In the genomic region with DNA sequence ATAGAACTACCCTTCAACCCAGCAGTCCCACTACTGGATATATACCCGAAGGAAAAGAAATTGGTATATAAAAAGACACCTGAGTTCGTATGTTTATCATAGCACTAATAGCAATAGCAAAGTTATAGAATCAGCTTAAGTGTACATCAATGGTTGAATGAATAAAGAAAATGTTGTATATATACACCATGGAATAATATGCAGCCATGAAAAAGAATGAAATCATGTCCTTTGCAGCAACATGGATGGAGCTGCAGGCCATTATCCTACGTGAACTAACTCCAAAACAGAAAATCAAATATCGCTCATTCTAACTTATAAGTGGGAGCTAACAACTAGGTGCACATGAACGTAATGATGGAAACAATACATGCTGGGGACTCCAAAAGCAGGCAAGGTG, we compare ENCODE assay signal across 26 cellular contexts.
"Had no signal": no experiment of that assay in that cellular context is flagged by ENCODE, and none has a peak within 500 bp of the region (broad histone marks: within the 10 kb centered on the region; RNA-seq: fewer than 3 reads in every experiment).

No MANE protein-coding gene starts in this region.

- H3K4me3 ChIP-seq: esophagus squamous epithelium, gastrocnemius medialis, heart right ventricle, left lung, lower lobe of right lung, mucosa of descending colon had no signal

- DNase-seq: cortex of kidney; effector CD8-positive, alpha-beta T cell; effector memory CD8-positive, alpha-beta T cell; endodermal cell; erythroblast; esophagus squamous epithelium; foreskin fibroblast; foreskin melanocyte; gastrocnemius medialis; glutamatergic neuron; head of caudate nucleus; heart right ventricle; hippocampal formation; left cardiac atrium; left lung; left ventricle myocardium superior; lower lobe of right lung; mesenchymal stem cell; mucosa of descending colon; naive B cell; naive thymus-derived CD8-positive, alpha-beta T cell had no signal

- H3K27ac ChIP-seq: epithelial cell of prostate, esophagus squamous epithelium, gastrocnemius medialis, heart right ventricle, left lung, lower lobe of right lung had no signal

- H3K36me3 ChIP-seq: esophagus squamous epithelium, gastrocnemius medialis, heart right ventricle, left lung, lower lobe of right lung had no signal

- H3K4me1 ChIP-seq: gastrocnemius medialis, heart right ventricle, left lung, lower lobe of right lung had no signal

- H3K9me3 ChIP-seq: esophagus squamous epithelium, gastrocnemius medialis, lower lobe of right lung, mucosa of descending colon had no signal

- H3K27me3 ChIP-seq: esophagus squamous epithelium, gastrocnemius medialis, heart right ventricle, left lung had no signal

- FAIRE-seq: endometrium, islet of Langerhans, keratinocyte had no signal

- ATAC-seq: effector memory CD8-positive, alpha-beta T cell; esophagus mucosa; gastrocnemius medialis; heart right ventricle; left cardiac atrium; left lung; left ventricle myocardium superior; lower lobe of right lung; mucosa of descending colon; naive thymus-derived CD8-positive, alpha-beta T cell had no signal
